8 cellular contexts compared by ENCODE assay signal in the genomic region with DNA sequence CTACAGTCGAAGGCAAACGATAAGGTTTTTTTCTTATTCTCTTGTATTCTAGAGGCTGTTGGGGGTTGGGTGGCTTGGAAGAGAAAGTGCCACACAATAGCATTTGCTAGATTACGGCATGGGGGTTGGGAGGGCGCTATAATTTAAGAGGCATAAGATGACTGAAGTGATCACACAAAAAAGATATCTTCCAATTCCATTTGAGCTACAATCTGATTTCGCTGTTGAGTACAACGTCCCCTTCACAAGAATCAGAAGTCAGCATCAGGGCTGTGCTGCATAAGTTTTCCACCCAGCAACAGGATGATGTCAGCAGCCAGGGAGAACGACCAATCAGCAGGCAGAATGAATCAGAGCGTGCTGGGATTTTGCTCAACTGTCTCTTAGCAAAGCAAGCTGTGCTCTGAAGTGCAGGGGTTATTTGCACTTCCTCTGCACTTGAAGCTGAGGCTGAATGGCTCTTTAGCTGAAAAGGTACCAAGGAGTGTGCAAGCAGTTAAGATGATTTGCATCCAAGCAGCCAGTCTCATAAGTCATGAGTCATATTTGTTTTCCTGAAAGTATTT. TPM values are rescaled to one million over a fixed set of nuclear protein-coding genes. Genes with fewer than 3 reads are reported as not detected.
A peak's percentile ranks its signal among the peaks of the same experiment; 100 is the strongest.
DNase-seq lines count a peak whose midpoint lies in the region; ATAC-seq and TF ChIP-seq lines count a peak whose summit lies in the region.

No MANE protein-coding gene starts in this region.

- CTCF ChIA-PET in CD8-positive, alpha-beta memory T cell (lab: Charles Lee), result interaction anchor here (3.4 to 4.1 kb wide), 3 partner anchors 22 to 452 kb away, joined by 11 to 18 read pairs (median 16); partner anchors contain the start of gene SESN3

- no peaks in the 10 kb centered on the region for H3K9me3 Mint-ChIP-seq in CD8-positive, alpha-beta memory T cell

- H3K27me3 ChIP-seq in CD8-positive, alpha-beta memory T cell (ENCODE audit: insufficient read depth, low read length, poor library complexity, severe bottlenecking), result no peaks in the 10 kb centered on the region
- no peaks in the 10 kb centered on the region for H3K27me3 ChIP-seq in OCI-LY1 (ENCODE audit: insufficient read depth, low read length)
- no peaks in the 10 kb centered on the region for H3K27me3 ChIP-seq in muscle layer of duodenum (ENCODE audit: low read depth, low read length)

- H3K4me3 ChIP-seq in CD8-positive, alpha-beta memory T cell (ENCODE audit: low read length), result peak overlapping the region; percentile 52
- H3K4me3 ChIP-seq in OCI-LY1 (ENCODE audit: low read depth, low read length, poor library complexity, severe bottlenecking) (peak overlapping the region; percentile 17), muscle layer of duodenum (ENCODE audit: low read depth in 1 of 2, low read length in 2 of 2) (peak overlapping the region; percentile 50 to 59)

- no peaks in the 10 kb centered on the region for H3K79me2 ChIP-seq in OCI-LY1 (ENCODE audit: insufficient read depth, low read length)

- no peaks in the 10 kb centered on the region for H3K36me3 Mint-ChIP-seq in CD8-positive, alpha-beta memory T cell

- no peak overlapping the region for H3K9ac ChIP-seq in OCI-LY1 (ENCODE audit: low read length)

- no peaks in the 10 kb centered on the region for H3K9me2 ChIP-seq in OCI-LY1 (ENCODE audit: low read depth, low read length)

- peak overlapping the region; percentile 10 for H3K27ac ChIP-seq in CD8-positive, alpha-beta memory T cell (ENCODE audit: low read depth, low read length)
- H3K27ac ChIP-seq in OCI-LY1 (ENCODE audit: low read depth, low read length, poor library complexity, severe bottlenecking), result peak overlapping the region; percentile 80
- H3K27ac ChIP-seq in muscle layer of duodenum (ENCODE audit: low read length), result peak overlapping the region; percentile 77

- TF ChIP-seq CTCF in OCI-LY1 (IDR thresholded peaks at IDR 0.05; ENCODE audit: low read length), result no peak

- peak overlapping the region; percentile 35 to 96 (median 88) for H3K27ac Mint-ChIP-seq in CD8-positive, alpha-beta memory T cell

- no peaks in the 10 kb centered on the region for H3K36me3 ChIP-seq in CD8-positive, alpha-beta memory T cell (ENCODE audit: insufficient read depth, low read length)
- H3K36me3 ChIP-seq in OCI-LY1 (ENCODE audit: insufficient read depth, low read length) (no peaks in the 10 kb centered on the region), muscle layer of duodenum (ENCODE audit: control insufficient read depth in 1 of 2, insufficient read depth in 2 of 2, low read length in 2 of 2) (no peaks in the 10 kb centered on the region)

- ATAC-seq in GM21360 (IDR thresholded peaks at IDR 0.05; ENCODE audit: unreplicated experiment) (peak; percentile 98), esophagus mucosa (peak; percentile 95)

- H3K4me2 ChIP-seq in OCI-LY1 (ENCODE audit: low read length), result peak overlapping the region; percentile 60

- no peaks in the 10 kb centered on the region for H3K9me3 ChIP-seq in CD8-positive, alpha-beta memory T cell (ENCODE audit: low read length)
- H3K9me3 ChIP-seq in OCI-LY1 (ENCODE audit: low read length) (no peaks in the 10 kb centered on the region), muscle layer of duodenum (ENCODE audit: control insufficient read depth in 1 of 2, low read length in 2 of 2) (no peaks in the 10 kb centered on the region)

- H3F3A ChIP-seq in OCI-LY1 (ENCODE audit: insufficient read depth, low read length), result no peaks in the 10 kb centered on the region

- peaks cover 37% of the 10 kb centered on the region for H3K4me1 ChIP-seq in CD8-positive, alpha-beta memory T cell (ENCODE audit: insufficient read depth, low read length)
- H3K4me1 ChIP-seq in OCI-LY1 (ENCODE audit: insufficient read depth, low read length, severe bottlenecking), result peaks cover 63% of the 10 kb centered on the region
- H3K4me1 ChIP-seq in muscle layer of duodenum (ENCODE audit: control insufficient read depth in 1 of 2, insufficient read depth in 2 of 2, low read length in 2 of 2), result peaks cover 11 to 25% of the 10 kb centered on the region in 2 donors

- no peak overlapping the region for H2AFZ ChIP-seq in OCI-LY1 (ENCODE audit: low read length)

- DNase-seq in CD8-positive, alpha-beta memory T cell, result peak; percentile 50 to 85 (median 72)
- peak; percentile 63 for DNase-seq in HT-29 (ENCODE audit: low spot score)
- DNase-seq in activated T-cell treated with anti-CD3 and anti-CD28 coated beads, Interleukin-2, amount 50 U/mL, for 1 hour, result peak; percentile 74
- DNase-seq in stimulated activated CD8-positive, alpha-beta memory T cell treated with anti-CD3 and anti-CD28 coated beads, Interleukin-7, amount 100 ng/mL, for 24 hours (ENCODE audit: low read depth), result peak; percentile 49

- H3K4me1 Mint-ChIP-seq in CD8-positive, alpha-beta memory T cell, result peaks cover 21 to 41% (median 31%) of the 10 kb centered on the region in 3 donors

- no peaks in the 10 kb centered on the region for H4K20me1 ChIP-seq in OCI-LY1 (ENCODE audit: insufficient read depth, low read length)

- POLR2A ChIA-PET in CD8-positive, alpha-beta memory T cell (lab: Charles Lee), result interaction anchor here (0.6 to 2.2 kb wide), 5 partner anchors 21 to 513 kb away, joined by 3 to 8 read pairs (median 4); partner anchors contain the start of gene SESN3

- no peaks in the 10 kb centered on the region for H3K27me3 Mint-ChIP-seq in CD8-positive, alpha-beta memory T cell

- H3K4me3 Mint-ChIP-seq in CD8-positive, alpha-beta memory T cell, result peak overlapping the region; percentile 81 to 94 (median 88)

RNA-seq across cellular contexts. Expression of gene SESN3, which starts 23.2 kb away (rescaled TPM):
- total RNA-seq in CD8-positive, alpha-beta memory T cell, result 10 to 100 TPM; 18.8 to 19.7 TPM
- polyA plus RNA-seq in CD8-positive, alpha-beta memory T cell, result 2.1 TPM
- total RNA-seq in HT-29 (2014; rRNA removed; shearing (Covaris generic)), result 0.31 and 0.81 TPM in 2 replicates
- total RNA-seq in esophagus mucosa, result 30.5 TPM

Comparison
In these comparisons a context has a peak if more than half of its experiments do, and no peak if none do; other contexts are left out.
1. Peak in every context shown above with its lines: DNase-seq, ATAC-seq, H3K4me3 ChIP-seq and H3K27ac ChIP-seq.
2. H3K27ac ChIP-seq: peak in every context shown above with its lines; median percentile 80 in OCI-LY1; 77 in muscle layer of duodenum; 10 in CD8-positive, alpha-beta memory T cell.
3. RNA of gene SESN3, which starts 23.2 kb away (total RNA-seq): 30.5 TPM in esophagus mucosa (single experiment) and 18.8 to 19.7 TPM in CD8-positive, alpha-beta memory T cell; 0.31 to 0.81 TPM in HT-29; every median in the first group is over 10 times any median in the second.